ENCODE assay signal across 20 cellular contexts in the genomic region with DNA sequence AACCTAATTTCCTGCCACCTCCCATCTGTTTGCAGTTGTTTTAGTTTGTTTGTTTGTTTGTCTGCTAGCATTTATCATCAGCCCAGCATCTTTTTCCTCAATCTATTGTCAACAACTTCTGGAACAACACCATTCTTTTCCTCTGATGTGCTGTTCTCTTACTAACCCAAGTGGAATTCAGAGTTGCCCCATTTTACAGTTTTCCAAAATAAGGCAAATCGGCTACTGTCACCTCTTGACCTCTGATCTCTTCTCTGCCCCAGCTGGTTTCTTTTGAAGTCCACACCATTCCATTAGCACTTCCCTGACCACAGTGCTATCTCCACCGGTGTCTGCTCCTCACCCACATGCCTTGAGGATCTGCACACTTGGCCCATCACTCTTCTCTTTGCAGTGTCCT.
"Had no signal": no experiment of that assay in that cellular context is flagged by ENCODE, and none has a peak within 500 bp of the region (broad histone marks: within the 10 kb centered on the region; RNA-seq: fewer than 3 reads in every experiment).

No MANE protein-coding gene starts in this region.

- H3K4me1 ChIP-seq: psoas muscle, right lobe of liver, spleen had no signal

- H3K27me3 ChIP-seq: cardiac muscle cell, right lobe of liver, spleen had no signal

- H3K27ac ChIP-seq: cardiac muscle cell, psoas muscle, right lobe of liver, spleen, WERI-Rb-1 had no signal

- H3K4me3 ChIP-seq: cardiac muscle cell, lung, psoas muscle, right lobe of liver, spleen had no signal

- H3K36me3 ChIP-seq: cardiac muscle cell, right lobe of liver, spleen, WERI-Rb-1 had no signal

- H3K27me3 Mint-ChIP-seq: activated CD4-positive, alpha-beta memory T cell treated with anti-CD3 and anti-CD28 coated beads, Interleukin-2, amount 10 ng/mL, durations not matched to agents 7 days and 5 days; type B pancreatic cell had no signal

- H3K9me3 ChIP-seq: psoas muscle, right lobe of liver, spleen had no signal

- H3K27ac Mint-ChIP-seq: activated CD4-positive, alpha-beta memory T cell treated with anti-CD3 and anti-CD28 coated beads, Interleukin-2, amount 10 ng/mL, durations not matched to agents 7 days and 5 days; activated CD4-positive, alpha-beta T cell treated with anti-CD3 and anti-CD28 coated beads for 36 hours; activated naive CD8-positive, alpha-beta T cell treated with anti-CD3 and anti-CD28 coated beads, Interleukin-2, amount 10 ng/mL, durations not matched to agents 7 days and 5 days; natural killer cell; type B pancreatic cell had no signal

- H3K36me3 Mint-ChIP-seq: activated naive CD8-positive, alpha-beta T cell treated with anti-CD3 and anti-CD28 coated beads, Interleukin-2, amount 10 ng/mL, durations not matched to agents 7 days and 5 days; natural killer cell; type B pancreatic cell had no signal

- H3K4me1 Mint-ChIP-seq: activated CD4-positive, alpha-beta memory T cell treated with anti-CD3 and anti-CD28 coated beads, Interleukin-2, amount 10 ng/mL, durations not matched to agents 7 days and 5 days; activated CD4-positive, alpha-beta T cell treated with anti-CD3 and anti-CD28 coated beads for 36 hours; activated naive CD8-positive, alpha-beta T cell treated with anti-CD3 and anti-CD28 coated beads, Interleukin-2, amount 10 ng/mL, durations not matched to agents 7 days and 5 days; natural killer cell had no signal

- DNase-seq: activated CD4-positive, alpha-beta memory T cell treated with anti-CD3 and anti-CD28 coated beads, Interleukin-2, amount 10 ng/mL, durations not matched to agents 7 days and 5 days; activated CD4-positive, alpha-beta T cell treated with anti-CD3 and anti-CD28 coated beads for 36 hours; activated gamma-delta T cell treated with Interleukin-2 at 50 U/mL for 16 hours; activated naive CD8-positive, alpha-beta T cell treated with anti-CD3 and anti-CD28 coated beads, Interleukin-2, amount 10 ng/mL, durations not matched to agents 7 days and 5 days; activated T-cell treated with anti-CD3 and anti-CD28 coated beads, Interleukin-2, amount 50 U/mL, for 48 hours; aorta; hypothalamus; left cardiac atrium; natural killer cell; psoas muscle; right lobe of liver; spleen; stimulated activated CD4-positive, alpha-beta T cell treated with anti-CD3 and anti-CD28 coated beads, Interleukin-2, amount 100 ng/mL, for 24 hours; stimulated activated naive CD4-positive, alpha-beta T cell; substantia nigra; T-helper 1 cell; WERI-Rb-1 had no signal

- H3K4me3 Mint-ChIP-seq: activated CD4-positive, alpha-beta memory T cell treated with anti-CD3 and anti-CD28 coated beads, Interleukin-2, amount 10 ng/mL, durations not matched to agents 7 days and 5 days; activated CD4-positive, alpha-beta T cell treated with anti-CD3 and anti-CD28 coated beads for 36 hours; activated naive CD8-positive, alpha-beta T cell treated with anti-CD3 and anti-CD28 coated beads, Interleukin-2, amount 10 ng/mL, durations not matched to agents 7 days and 5 days; natural killer cell; type B pancreatic cell had no signal

- H3K9me3 Mint-ChIP-seq: activated CD4-positive, alpha-beta memory T cell treated with anti-CD3 and anti-CD28 coated beads, Interleukin-2, amount 10 ng/mL, durations not matched to agents 7 days and 5 days; activated naive CD8-positive, alpha-beta T cell treated with anti-CD3 and anti-CD28 coated beads, Interleukin-2, amount 10 ng/mL, durations not matched to agents 7 days and 5 days had no signal

- ATAC-seq: activated CD4-positive, alpha-beta T cell treated with anti-CD3 and anti-CD28 coated beads for 36 hours; left cardiac atrium; natural killer cell; psoas muscle; right lobe of liver had no signal
